Comparison of ENCODE assay signal across 11 cellular contexts in genomic region chr4:142984871-142985585, GRCh38.
DNase-seq lines count a peak whose midpoint lies in the region; ATAC-seq and TF ChIP-seq lines count a peak whose summit lies in the region.
"Had no signal": no experiment of that assay in that cellular context is flagged by ENCODE, and none has a peak within 500 bp of the region (broad histone marks: within the 10 kb centered on the region; RNA-seq: fewer than 3 reads in every experiment).

No MANE protein-coding gene starts in this region.

- TF ChIP-seq CTCF in NB4 (IDR thresholded peaks at IDR 0.05; ENCODE audit: low read depth, low read length) (peak; percentile 24), colonic mucosa (IDR thresholded peaks at IDR 0.05) (peak; percentile 38), osteoblast (IDR thresholded peaks at IDR 0.05; ENCODE audit: extremely low read depth, low read depth, low read length) (peak; percentile 57)

- no peaks in the 10 kb centered on the region for H3K79me2 ChIP-seq in osteoblast (ENCODE audit: insufficient read depth, low read length)

- H3K9ac ChIP-seq in colonic mucosa (ENCODE audit: low read depth in 2 of 2, low read length in 2 of 2), result no peak overlapping the region

- DNase-seq in GM03348 (ENCODE audit: low spot score) (peak; percentile 24), NB4 (ENCODE audit: low read depth) (peak; percentile 7), colonic mucosa (peak; percentile 19), osteoblast (ENCODE audit: insufficient read length, low spot score, missing footprints) (no peak), NCI-H774 (lab: John Stamatoyannopoulos, UW) (no peak), DMS153 treated with DMSO at 0.1 percent for 48 hours (lab: John Stamatoyannopoulos, UW; ENCODE audit: unreplicated experiment) (no peak)
- DNase-seq: kidney, NCI-H2029 treated with DMSO at 0.1 percent for 48 hours had no signal

- no peaks in the 10 kb centered on the region for H3K4me1 ChIP-seq in colonic mucosa
- no peaks in the 10 kb centered on the region for H3K4me1 ChIP-seq in osteoblast (ENCODE audit: insufficient read depth, low read length)

- H3K36me3 ChIP-seq in colonic mucosa, result no peaks in the 10 kb centered on the region
- no peaks in the 10 kb centered on the region for H3K36me3 ChIP-seq in osteoblast (ENCODE audit: insufficient read depth, low read length)

- H3K4me3 ChIP-seq in NB4 (ENCODE audit: low read depth, low read length) (no peak overlapping the region), colonic mucosa (no peak overlapping the region), osteoblast (ENCODE audit: insufficient read depth, low read length) (no peak overlapping the region)

- no peak overlapping the region for H3K4me2 ChIP-seq in osteoblast (ENCODE audit: insufficient read depth, low read length)

- H4K20me1 ChIP-seq in osteoblast (ENCODE audit: insufficient read depth, low read length), result no peaks in the 10 kb centered on the region

- intact Hi-C loops in colonic mucosa (cut with DNase I), result loop anchor here (10.0 kb wide), 2 partner anchors 100 to 190 kb away; no protein-coding TSS in a partner anchor

- TF ChIP-seq POLR2A in NB4 (IDR thresholded peaks at IDR 0.05; ENCODE audit: extremely low read depth, insufficient read length), result no peak

- H3K27me3 ChIP-seq in colonic mucosa, result no peaks in the 10 kb centered on the region
- peaks cover 9% of the 10 kb centered on the region for H3K27me3 ChIP-seq in osteoblast (ENCODE audit: insufficient read depth, low read length)

- ATAC-seq in HG02623 (IDR thresholded peaks at IDR 0.05; ENCODE audit: unreplicated experiment), result no peak
- no peak for ATAC-seq in HG03354 (IDR thresholded peaks at IDR 0.05; ENCODE audit: poor library complexity, severe bottlenecking, unreplicated experiment)
- ATAC-seq: activated T-helper 17 cell treated with anti-CD3 and anti-CD28 coated beads, Interleukin-2, amount 50 U/mL, for 72 hours had no signal

- no peak overlapping the region for H2AFZ ChIP-seq in osteoblast (ENCODE audit: low read length)

- H3K9me3 ChIP-seq in colonic mucosa, result no peaks in the 10 kb centered on the region
- H3K9me3 ChIP-seq in osteoblast (ENCODE audit: low read depth, low read length), result no peaks in the 10 kb centered on the region

- H3K27ac ChIP-seq in colonic mucosa (no peak overlapping the region), osteoblast (ENCODE audit: low read depth, low read length) (no peak overlapping the region)

Comparison
In these comparisons a context has a peak if more than half of its experiments do, and no peak if none do; other contexts are left out.
1. DNase-seq: peak in GM03348 (single experiment), NB4 (single experiment) and colonic mucosa (single experiment); none in osteoblast (single experiment), NCI-H774 (single experiment) and DMS153 treated with DMSO at 0.1 percent for 48 hours (single experiment).
2. Peak in every context shown above with its lines, with median percentiles within 50 percentile points of each other: CTCF ChIP-seq.